ENCODE assay signal across 8 cellular contexts in the genomic region with DNA sequence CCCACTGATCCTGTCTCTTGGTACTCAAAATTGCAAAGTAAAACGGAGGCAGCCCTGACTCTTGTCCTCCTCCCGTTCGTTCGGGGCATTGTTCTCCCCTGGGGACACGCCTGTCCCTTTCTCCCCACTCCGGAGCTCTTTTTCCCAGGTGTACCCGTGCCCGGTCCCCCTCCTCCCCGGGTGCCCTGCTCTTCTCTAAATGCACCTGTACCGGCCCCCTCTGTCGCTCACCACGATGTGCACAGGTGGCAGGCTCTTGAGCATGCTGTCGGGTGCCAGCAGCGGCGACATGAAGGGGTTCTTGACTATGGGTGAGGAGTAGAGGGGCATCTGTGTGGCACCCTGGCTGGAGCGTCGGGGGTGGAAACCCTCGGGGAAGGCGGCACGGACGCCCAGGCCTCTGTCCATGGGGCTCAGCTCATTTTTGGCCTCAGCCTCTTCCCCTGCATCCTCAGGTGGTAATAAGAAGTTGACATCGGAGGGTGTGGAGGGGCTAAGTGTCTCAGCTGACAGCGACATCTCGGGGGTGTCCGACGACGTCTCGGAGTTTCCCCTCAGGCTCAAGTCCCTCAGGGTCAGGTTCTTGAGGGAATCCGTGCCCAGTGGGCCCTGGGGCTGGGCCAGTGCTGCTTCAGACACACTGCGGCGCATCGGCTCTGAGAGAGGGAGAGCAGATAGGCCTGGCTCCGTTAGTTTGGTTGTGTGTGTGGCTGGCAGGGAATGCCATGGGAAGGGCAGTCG. TPM values are rescaled to one million over a fixed set of nuclear protein-coding genes. Genes with fewer than 3 reads are reported as not detected.
A peak's percentile ranks its signal among the peaks of the same experiment; 100 is the strongest.
DNase-seq lines count a peak whose midpoint lies in the region; FAIRE-seq and TF ChIP-seq lines count a peak whose summit lies in the region.

No MANE protein-coding gene starts in this region.

- TF ChIP-seq CTCF in CD14-positive monocyte (IDR thresholded peaks at IDR 0.05): no peak
- TF ChIP-seq CTCF in LNCaP clone FGC (IDR thresholded peaks at IDR 0.05; ENCODE audit: control insufficient read depth, extremely low read depth, insufficient read depth): no peak
- no peak for TF ChIP-seq CTCF in nephron progenitor cell (IDR thresholded peaks at IDR 0.05)

- H3K36me3 Mint-ChIP-seq in CD14-positive monocyte (peaks cover 13 to 23% of the 10 kb centered on the region in 2 donors), nephron progenitor cell (ENCODE audit: low read depth) (peaks cover 16% of the 10 kb centered on the region)

- H3K4me3 ChIP-seq in LNCaP clone FGC (ENCODE audit: low read depth, low read length): peak overlapping the region; percentile 49

- FAIRE-seq in GM19239 (lab: Jason Lieb, UNC): no peak

- peak overlapping the region in 1 of 7 donors; percentile 50 for H3K27ac Mint-ChIP-seq in CD14-positive monocyte
- no peak overlapping the region for H3K27ac Mint-ChIP-seq in nephron progenitor cell

- no peak for DNase-seq in CD14-positive monocyte (ENCODE audit: low spot score)
- no peak for DNase-seq in LNCaP clone FGC (ENCODE audit: low read depth)
- DNase-seq in cerebellar cortex (ENCODE audit: low spot score): peak; percentile 38
- no peak for DNase-seq in nephron progenitor cell
- no peak for DNase-seq in stimulated activated CD4-positive, alpha-beta T cell treated with anti-CD3 and anti-CD28 coated beads, Interleukin-4, amount 100 ng/mL, for 4 hours
- DNase-seq in GM19239 (ENCODE audit: insufficient read length, low spot score): no peak
- no peak for DNase-seq in NCI-H187 treated with DMSO at 0.1 percent for 48 hours (lab: John Stamatoyannopoulos, UW)
- DNase-seq in HuH-7 (ENCODE audit: low spot score): no peak

- peaks cover 22% of the 10 kb centered on the region for H3K4me1 Mint-ChIP-seq in CD14-positive monocyte
- H3K4me1 Mint-ChIP-seq in nephron progenitor cell: peaks cover 46% of the 10 kb centered on the region

- H3K9me3 Mint-ChIP-seq in CD14-positive monocyte (peaks cover 0 to 4% (median 0%) of the 10 kb centered on the region in 7 donors), nephron progenitor cell (no peaks in the 10 kb centered on the region)

- H3K27me3 Mint-ChIP-seq in CD14-positive monocyte (ENCODE audit: low read depth in 3 of 3) (peaks cover 19 to 27% (median 21%) of the 10 kb centered on the region in 3 donors), nephron progenitor cell (ENCODE audit: low read depth, poor library complexity) (peaks cover 16% of the 10 kb centered on the region)

- H3K4me3 Mint-ChIP-seq in CD14-positive monocyte (peak overlapping the region; percentile 68 to 83), nephron progenitor cell (peak overlapping the region; percentile 90)

- intact Hi-C loops in CD14-positive monocyte (cut with micrococcal nuclease): no loop called here

RNA-seq across cellular contexts. Expression of a gene that starts 12.4 kb away (rescaled TPM):
- polyA plus RNA-seq in CD14-positive monocyte: 1 to 10 TPM; 3.4 to 6.4 TPM

RNA-seq across cellular contexts. Expression of a gene that starts 24.6 kb away (rescaled TPM):
- polyA plus RNA-seq in CD14-positive monocyte: not detected

RNA-seq across cellular contexts. Expression of a gene that starts 40.2 kb away (rescaled TPM):
- not detected for polyA plus RNA-seq in CD14-positive monocyte
